Comparison of ENCODE assay signal across 7 cellular contexts in the genomic region with DNA sequence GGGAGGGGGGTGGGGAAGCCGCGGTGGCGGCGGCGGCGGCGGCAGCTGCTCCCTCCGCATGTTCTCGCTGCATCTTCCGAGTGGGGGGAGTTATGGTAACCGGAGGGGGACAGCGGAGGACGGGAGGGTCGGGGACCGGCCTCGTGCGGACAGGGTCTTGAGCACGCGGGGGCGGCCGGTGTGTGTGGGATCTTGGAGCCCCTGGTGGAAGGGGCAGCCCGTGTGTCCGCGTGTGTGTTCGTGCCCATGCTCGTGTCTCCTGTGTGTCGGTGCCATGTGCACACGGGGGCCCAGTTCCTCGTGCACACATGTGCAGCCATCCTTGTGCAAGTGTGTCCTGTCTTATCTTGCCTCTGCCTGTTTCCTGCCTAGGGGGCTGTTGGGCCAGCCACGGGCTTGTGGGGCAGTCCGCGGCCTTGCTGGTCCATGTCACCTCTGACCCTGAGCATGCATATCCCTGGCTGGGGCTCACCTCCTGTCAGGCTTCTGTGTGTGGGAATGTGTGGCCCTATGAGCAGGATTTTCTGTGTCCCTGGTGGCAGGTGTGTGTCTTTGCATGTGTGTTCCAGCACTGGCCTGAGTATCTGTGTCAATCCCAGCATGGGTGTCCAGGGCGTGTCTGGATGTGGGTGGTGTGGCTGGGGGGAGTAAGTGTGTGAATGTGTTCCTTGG. TPM values are rescaled to one million over a fixed set of nuclear protein-coding genes. Genes with fewer than 3 reads are reported as not detected.
DNase-seq lines count a peak whose midpoint lies in the region; ATAC-seq and TF ChIP-seq lines count a peak whose summit lies in the region.

No MANE protein-coding gene starts in this region.

- no peaks in the 10 kb centered on the region for H3K27me3 ChIP-seq in osteoblast (ENCODE audit: insufficient read depth, low read length)

- H3K9me3 ChIP-seq in KOPT-K1 (ENCODE audit: insufficient read depth, low read length, poor library complexity, severe bottlenecking), result no peaks in the 10 kb centered on the region
- H3K9me3 ChIP-seq in osteoblast (ENCODE audit: low read depth, low read length), result no peaks in the 10 kb centered on the region

- H3K27ac ChIP-seq in KOPT-K1 (ENCODE audit: low read depth, low read length, poor library complexity, severe bottlenecking) (peak overlapping the region; percentile 48), osteoblast (ENCODE audit: low read depth, low read length) (no peak overlapping the region)

- peak overlapping the region; percentile 71 for H3K4me2 ChIP-seq in osteoblast (ENCODE audit: insufficient read depth, low read length)

- peaks cover 36% of the 10 kb centered on the region for H3K4me1 ChIP-seq in osteoblast (ENCODE audit: insufficient read depth, low read length)

- H3K4me3 ChIP-seq in fibroblast of mammary gland (ENCODE audit: control insufficient read depth, low read depth, low read length), result peak overlapping the region; percentile 48
- peak overlapping the region; percentile 79 for H3K4me3 ChIP-seq in osteoblast (ENCODE audit: insufficient read depth, low read length)

- ATAC-seq in HG03135 (IDR thresholded peaks at IDR 0.05; ENCODE audit: unreplicated experiment) (no peak), HG03280 (IDR thresholded peaks at IDR 0.05; ENCODE audit: unreplicated experiment) (no peak)

- peaks cover 40% of the 10 kb centered on the region for H4K20me1 ChIP-seq in osteoblast (ENCODE audit: insufficient read depth, low read length)

- H3K79me2 ChIP-seq in osteoblast (ENCODE audit: insufficient read depth, low read length), result peaks cover 60% of the 10 kb centered on the region

- H2AFZ ChIP-seq in osteoblast (ENCODE audit: low read length), result no peak overlapping the region

- peak; percentile 46 for DNase-seq in GF-D8 (lab: John Stamatoyannopoulos, UW)
- peak; percentile 43 to 55 for DNase-seq in activated CD4-positive, alpha-beta T cell treated with anti-CD3 and anti-CD28 coated beads, Interleukin-2, amount 50 U/mL, for 48 hours
- peak; percentile 35 for DNase-seq in fibroblast of mammary gland (ENCODE audit: low read depth)
- peak; percentile 97 for DNase-seq in osteoblast (ENCODE audit: insufficient read length, low spot score, missing footprints)

- peaks cover 9% of the 10 kb centered on the region; the same call in 1 of the 2 replicates for H3K36me3 ChIP-seq in KOPT-K1 (ENCODE audit: insufficient read depth, low read length)
- peaks cover 13% of the 10 kb centered on the region for H3K36me3 ChIP-seq in osteoblast (ENCODE audit: insufficient read depth, low read length)

- TF ChIP-seq CTCF in fibroblast of mammary gland (conservative IDR thresholded peaks at IDR 0.05; ENCODE audit: control insufficient read depth, insufficient read depth, low read depth, low read length) (peak; percentile 25), osteoblast (IDR thresholded peaks at IDR 0.05; ENCODE audit: extremely low read depth, low read depth, low read length) (peak; percentile 35)

RNA-seq across cellular contexts. Expression of a gene that starts 8.5 kb away (rescaled TPM):
- total RNA-seq in osteoblast, result 6.9 and 8.8 TPM in 2 replicates

RNA-seq across cellular contexts. Expression of a gene that starts 10.4 kb away (rescaled TPM):
- total RNA-seq in osteoblast, result 89.3 and 122 TPM in 2 replicates

RNA-seq across cellular contexts. Expression of a gene that starts 17.5 kb away (rescaled TPM):
- total RNA-seq in osteoblast, result 25.9 and 30.8 TPM in 2 replicates

RNA-seq across cellular contexts. Expression of a gene that starts 26.0 kb away (rescaled TPM):
- total RNA-seq in osteoblast, result 4.1 and 4.7 TPM in 2 replicates

RNA-seq across cellular contexts. Expression of a gene that starts 36.7 kb away (rescaled TPM):
- total RNA-seq in osteoblast, result 3.2 and 4.0 TPM in 2 replicates

Comparison
In these comparisons a context has a peak if more than half of its experiments do, and no peak if none do; other contexts are left out.
1. DNase-seq: peak in every context shown above with its lines; median percentile 97 in osteoblast; 49 in activated CD4-positive, alpha-beta T cell treated with anti-CD3 and anti-CD28 coated beads, Interleukin-2, amount 50 U/mL, for 48 hours; 46 in GF-D8; 35 in fibroblast of mammary gland.